In the genomic region with DNA sequence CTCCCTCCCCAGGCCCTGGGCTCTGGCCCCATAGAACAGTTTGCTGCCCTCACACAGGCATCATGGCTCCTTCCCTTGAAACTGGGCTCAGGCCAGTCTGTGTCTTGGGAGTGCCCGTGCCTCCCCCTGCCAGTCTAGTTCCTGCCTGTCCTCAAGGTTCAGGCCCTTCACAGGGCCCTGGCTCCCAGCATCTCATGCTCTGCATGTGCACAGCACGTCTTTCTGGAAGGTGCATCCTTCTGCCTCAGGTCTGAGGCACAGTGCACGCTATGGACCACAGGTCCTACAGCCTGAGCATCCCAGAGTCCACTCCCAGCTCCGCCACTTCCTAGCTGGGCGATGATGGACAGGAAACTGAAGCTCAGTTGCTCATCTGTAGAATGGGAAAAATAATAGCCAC, we compare ENCODE assay signal across 15 cellular contexts. TPM values are rescaled to one million over a fixed set of nuclear protein-coding genes. Genes with fewer than 3 reads are reported as not detected.
DNase-seq lines count a peak whose midpoint lies in the region; ATAC-seq, FAIRE-seq and TF ChIP-seq lines count a peak whose summit lies in the region.
"Had no signal": no experiment of that assay in that cellular context is flagged by ENCODE, and none has a peak within 500 bp of the region (broad histone marks: within the 10 kb centered on the region; RNA-seq: fewer than 3 reads in every experiment).

No MANE protein-coding gene starts in this region.

- H4K8ac ChIP-seq in H1 (ENCODE audit: extremely low read depth, insufficient read depth, low read length), result peak overlapping the region; percentile 35

- H3K56ac ChIP-seq in H1 (replicated peaks; ENCODE audit: insufficient read length, low read depth, low read length), result no peak overlapping the region

- WGBS in heart left ventricle, 4 donors, result 93 to 96% (median 95%) methylated on average over 5 of the region's 5 CpGs
- WGBS in H1 (ENCODE audit: extremely low coverage in 1 of 2, insufficient coverage in 1 of 2, insufficient read length in 1 of 2, insufficient replicate concordance in 2 of 2, low coverage in 1 of 2, low lambda C conversion rate in 2 of 2, missing lambda C conversion rate in 1 of 2), 2 experiments, result 83% methylated on average over 5 of the region's 5 CpGs; no CpG with 5 or more reads in 1 of the 2 experiments

- no peak for FAIRE-seq in H1 (lab: Jason Lieb, UNC)
- FAIRE-seq: D721Med, islet of Langerhans had no signal

- no peak overlapping the region for H3K4me2 ChIP-seq in H1 (ENCODE audit: insufficient read depth in 1 of 2, low read depth in 2 of 2, low read length in 2 of 2)

- intact Hi-C loops in heart left ventricle (cut with DNase I) (loop anchor here in 3 of 10 donors (5.0 kb wide), 1 partner anchor 35 kb away; a partner anchor contains a TSS), Right ventricle myocardium superior (cut with DNase I) (no loop called here), uterus (cut with DNase I; ENCODE audit: low total_unique reads) (no loop called here)

- no peak for TF ChIP-seq EP300 in H1 (IDR thresholded peaks at IDR 0.05; ENCODE audit: borderline replicate concordance in 1 of 2, low read depth in 2 of 2, low read length in 2 of 2)

- no peak overlapping the region for H2AFZ ChIP-seq in H1 (ENCODE audit: low read length)

- no peak overlapping the region for H3K9ac ChIP-seq in H1 (replicated peaks in 1 of 4; ENCODE audit: extremely low read depth in 1 of 4, low read depth in 3 of 4, low read length in 3 of 4)
- H3K9ac ChIP-seq in rectal smooth muscle tissue (ENCODE audit: low read length), result no peak overlapping the region

- H3K27ac ChIP-seq in heart left ventricle (peak overlapping the region; percentile 70 to 98 (median 91)), H1 (ENCODE audit: low read depth, low read length) (no peak overlapping the region), rectal smooth muscle tissue (ENCODE audit: low read depth, low read length) (peak overlapping the region; percentile 86), uterus (peak overlapping the region; percentile 76 to 80)

- TF ChIP-seq POLR2A in heart left ventricle (IDR thresholded peaks at IDR 0.05) (no peak), H1 (IDR thresholded peaks at IDR 0.05; ENCODE audit: control extremely low read depth in 1 of 2, low read depth in 2 of 2, low read length in 2 of 2) (no peak), uterus (IDR thresholded peaks at IDR 0.05) (no peak)

- H4K20me1 ChIP-seq in H1 (replicated peaks in 1 of 2; ENCODE audit: control insufficient read depth in 1 of 2, insufficient read depth in 2 of 2, low read length in 2 of 2), result no peaks in the 10 kb centered on the region

- H2BK15ac ChIP-seq in H1 (ENCODE audit: low read length), result no peak overlapping the region

- DNase-seq in heart left ventricle (no peak), Right ventricle myocardium superior (no peak), H1 (ENCODE audit: low read depth in 1 of 2, low spot score in 2 of 2) (no peak), uterus (no peak), HK-2 (ENCODE audit: unreplicated experiment) (no peak)
- DNase-seq: activated CD4-positive, alpha-beta T cell treated with anti-CD3 and anti-CD28 coated beads for 48 hours; foreskin melanocyte; NCI-H1092; NCI-H226; substantia nigra had no signal

- CTCF ChIA-PET in H1 (lab: Charles Lee; ENCODE audit: partially characterized antibody), result interaction anchor here (0.6 kb wide), 2 partner anchors 21 to 492 kb away, joined by 3 read pairs; no protein-coding TSS in a partner anchor

- H2BK120ac ChIP-seq in H1 (replicated peaks; ENCODE audit: low read depth, low read length), result no peak overlapping the region

- H3K14ac ChIP-seq in H1 (ENCODE audit: insufficient read length), result no peak overlapping the region

- H3K4ac ChIP-seq in H1 (replicated peaks; ENCODE audit: insufficient read length, low read depth, low read length), result no peak overlapping the region

- H3K9me3 ChIP-seq in heart left ventricle, result no peaks in the 10 kb centered on the region
- H3K9me3 ChIP-seq in H1 (ENCODE audit: insufficient read depth in 2 of 2, low read depth in 1 of 2, low read length in 1 of 2), result no peaks in the 10 kb centered on the region
- H3K9me3 ChIP-seq in uterus, result no peaks in the 10 kb centered on the region

- no peak overlapping the region for H3K4me3 ChIP-seq in heart left ventricle
- no peak overlapping the region for H3K4me3 ChIP-seq in H1 (ENCODE audit: extremely low read depth in 1 of 4, insufficient read depth in 2 of 4, low read depth in 3 of 4, low read length in 4 of 4)
- H3K4me3 ChIP-seq in rectal smooth muscle tissue (ENCODE audit: low read length), result no peak overlapping the region
- H3K4me3 ChIP-seq in uterus, result no peak overlapping the region

- no peak overlapping the region for H4K5ac ChIP-seq in H1 (ENCODE audit: insufficient read length, low read depth, low read length)

- H3K23ac ChIP-seq in H1 (ENCODE audit: insufficient read length), result no peak overlapping the region

- H4K91ac ChIP-seq in H1 (replicated peaks; ENCODE audit: insufficient read length, low read length), result no peak overlapping the region

- no peaks in the 10 kb centered on the region for H3K79me1 ChIP-seq in H1 (ENCODE audit: low read depth, low read length)

- TF ChIP-seq RAD21 in H1 (IDR thresholded peaks at IDR 0.05 in 1 of 2, conservative IDR thresholded peaks at IDR 0.05 in 1 of 2; ENCODE audit: low read depth in 2 of 2, low read length in 2 of 2), result no peak

- no peak overlapping the region for H2BK5ac ChIP-seq in H1 (ENCODE audit: low read depth, low read length)

- no peak for ATAC-seq in heart left ventricle
- no peak for ATAC-seq in Right ventricle myocardium superior (ENCODE audit: poor library complexity)
- ATAC-seq in GM18868 (IDR thresholded peaks at IDR 0.05; ENCODE audit: unreplicated experiment), result no peak
- no peak for ATAC-seq in GM19324 (IDR thresholded peaks at IDR 0.05; ENCODE audit: low FRiP score, unreplicated experiment)

- H3K27me3 ChIP-seq in heart left ventricle (no peaks in the 10 kb centered on the region), H1 (replicated peaks in 1 of 4; ENCODE audit: control insufficient read depth in 3 of 4, extremely low read depth in 1 of 4, insufficient read depth in 3 of 4, low read length in 3 of 4) (no peaks in the 10 kb centered on the region), rectal smooth muscle tissue (ENCODE audit: control insufficient read depth, insufficient read depth, low read length) (no peaks in the 10 kb centered on the region), uterus (no peaks in the 10 kb centered on the region)

- H2BK20ac ChIP-seq in H1 (ENCODE audit: low read length), result no peak overlapping the region

- no peak overlapping the region for H3K18ac ChIP-seq in H1 (ENCODE audit: extremely low read depth, low read length)

- H2AK5ac ChIP-seq in H1 (ENCODE audit: low read depth, low read length), result no peak overlapping the region; the same call in 1 of the 2 replicates

- H3K23me2 ChIP-seq in H1 (ENCODE audit: low read depth, low read length), result no peaks in the 10 kb centered on the region

- H3K79me2 ChIP-seq in H1 (ENCODE audit: control insufficient read depth in 1 of 2, insufficient read depth in 2 of 2, low read length in 2 of 2), result no peaks in the 10 kb centered on the region

- POLR2A ChIA-PET in H1 (lab: Charles Lee; ENCODE audit: partially characterized antibody), result no interaction called here

- TF ChIP-seq CTCF in heart left ventricle (IDR thresholded peaks at IDR 0.05) (no peak), H1 (IDR thresholded peaks at IDR 0.05; ENCODE audit: control extremely low read depth in 1 of 3, insufficient read depth in 1 of 3, low read depth in 1 of 3, low read length in 3 of 3) (no peak), uterus (IDR thresholded peaks at IDR 0.05) (no peak)

- H3K4me1 ChIP-seq in heart left ventricle (peaks cover 9 to 56% (median 20%) of the 10 kb centered on the region in 12 donors), H1 (replicated peaks in 1 of 4; ENCODE audit: control insufficient read depth in 3 of 4, insufficient read depth in 4 of 4, low read length in 3 of 4) (peaks cover 0 to 4% (median 0%) of the 10 kb centered on the region in 4 experiments; a peak in 1 of 7 replicates), rectal smooth muscle tissue (ENCODE audit: control insufficient read depth, insufficient read depth, low read length) (peaks cover 21% of the 10 kb centered on the region), uterus (peaks cover 8 to 14% of the 10 kb centered on the region in 2 donors)

- H3K36me3 ChIP-seq in heart left ventricle, result no peaks in the 10 kb centered on the region
- no peaks in the 10 kb centered on the region for H3K36me3 ChIP-seq in H1 (ENCODE audit: control insufficient read depth in 2 of 4, insufficient read depth in 4 of 4, low read length in 3 of 4)
- no peaks in the 10 kb centered on the region for H3K36me3 ChIP-seq in rectal smooth muscle tissue (ENCODE audit: control insufficient read depth, insufficient read depth, low read length)
- no peaks in the 10 kb centered on the region for H3K36me3 ChIP-seq in uterus

- H2BK12ac ChIP-seq in H1 (ENCODE audit: low read depth, low read length), result no peak overlapping the region

TF ChIP-seq in H1, 55 proteins besides CTCF, POLR2A, EP300 and RAD21 (continues in another document):
- TF ChIP-seq SAP30 (IDR thresholded peaks at IDR 0.05; ENCODE audit: insufficient read depth, insufficient replicate concordance, low read length) (no peak), CBX5 (IDR thresholded peaks at IDR 0.05; ENCODE audit: low read depth, low read length) (no peak), SP4 (IDR thresholded peaks at IDR 0.05; ENCODE audit: low read length) (no peak), KDM4A (IDR thresholded peaks at IDR 0.05; ENCODE audit: low read depth, low read length, severe bottlenecking) (no peak), HDAC2 (IDR thresholded peaks at IDR 0.05; ENCODE audit: borderline replicate concordance in 1 of 2, low read depth in 2 of 2, low read length in 2 of 2) (no peak), GTF2F1 (IDR thresholded peaks at IDR 0.05; ENCODE audit: borderline replicate concordance, low read depth, low read length) (no peak), BACH1 (IDR thresholded peaks at IDR 0.05; ENCODE audit: low read length) (no peak), NANOG (IDR thresholded peaks at IDR 0.05; ENCODE audit: insufficient read depth, low read depth, low read length, poor library complexity, severe bottlenecking) (no peak)

RNA-seq across cellular contexts. Expression of a gene that starts 35.6 kb away (rescaled TPM):
- total RNA-seq in heart left ventricle (100 to 1,000 TPM in 2 of 9 donors, 10 to 100 TPM in 7; 26.2 to 144 (median 50.2) TPM), Right ventricle myocardium superior (45.7 TPM), uterus (100 to 1,000 TPM in 1 of 4 donors, 10 to 100 TPM in 3; 39.8 to 134 (median 58.7) TPM)
- polyA plus RNA-seq in heart left ventricle (10 to 100 TPM; 15.2 to 66.2 TPM), H1 (2011; rRNA removed) (1.5 TPM in 2 replicates)
- 4.5 and 5.5 TPM in 2 replicates for total RNA-seq in H1 (2021; fragmentation: NEBNext Ultra II Directional; extraction: Animal tissue kit (Norgen Biotek cat#: 25700))
- 1.5 TPM for polyA plus RNA-seq in H1 (2011; cell fraction: cytosol; rRNA removed)
- polyA plus RNA-seq in H1 (2011; cell fraction: nucleus; rRNA removed), result 2.2 TPM
- polyA plus RNA-seq in H1 (2012, experiment 1 of 2), result 2.6 to 2.8 TPM (median 2.6 TPM) in 4 replicates
- polyA plus RNA-seq in H1 (2012, experiment 2 of 2), result 1.9 TPM
- 0.89 TPM for polyA plus RNA-seq in H1 (2013, experiment 1 of 2)
- 0.90 TPM for polyA plus RNA-seq in H1 (2013, experiment 2 of 2)
- polyA minus RNA-seq in H1 (2011; rRNA and poly(A)+ RNA removed), result 2.7 and 3.0 TPM in 2 replicates
- 2.6 TPM for polyA minus RNA-seq in H1 (2011; cell fraction: cytosol; rRNA and poly(A)+ RNA removed)
- polyA minus RNA-seq in H1 (2011; cell fraction: nucleus; rRNA and poly(A)+ RNA removed), result 4.0 TPM
